Comparison of ENCODE assay signal across 10 cellular contexts in the genomic region with DNA sequence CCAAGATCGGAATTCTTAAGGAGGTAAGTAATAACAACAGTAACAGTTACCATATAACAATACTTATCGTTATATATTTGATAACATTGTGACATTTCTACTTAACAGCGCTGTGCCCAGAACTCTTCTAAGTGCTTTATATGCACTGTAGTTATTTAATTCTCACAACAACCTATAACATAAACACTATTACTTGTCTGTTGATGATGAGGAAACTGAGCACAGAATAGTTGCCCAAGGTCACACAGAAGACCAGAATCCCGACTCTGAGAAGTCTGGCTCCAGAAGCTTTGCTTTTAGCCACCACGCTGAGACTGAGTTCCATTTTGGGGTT. TPM values are rescaled to one million over a fixed set of nuclear protein-coding genes. Genes with fewer than 3 reads are reported as not detected.
DNase-seq lines count a peak whose midpoint lies in the region; ATAC-seq and TF ChIP-seq lines count a peak whose summit lies in the region.
"Had no signal": no experiment of that assay in that cellular context is flagged by ENCODE, and none has a peak within 500 bp of the region (broad histone marks: within the 10 kb centered on the region; RNA-seq: fewer than 3 reads in every experiment).

No MANE protein-coding gene starts in this region.

- H3K9me3 ChIP-seq in BLaER1 treated with 17β-estradiol and CSF1 and Interleukin-3, amounts not matched to agents 10 nM and 100 nM (replicated peaks in 1 of 11), result no peaks in the 10 kb centered on the region
- H3K9me3 ChIP-seq in HAP-1, result no peaks in the 10 kb centered on the region
- no peaks in the 10 kb centered on the region for H3K9me3 ChIP-seq in naive thymus-derived CD4-positive, alpha-beta T cell (ENCODE audit: control insufficient read depth in 2 of 3, low read length in 3 of 3)

- H3K4me2 ChIP-seq in BLaER1 treated with 17β-estradiol and CSF1 and Interleukin-3, amounts not matched to agents 10 nM and 100 nM, result peak overlapping the region in 6 of 11 experiments; percentile 76 to 94 (median 88); a peak in 10 of 22 replicates

- CTCF ChIA-PET in naive thymus-derived CD4-positive, alpha-beta T cell (lab: Charles Lee), result interaction anchor here (0.6 to 6.4 kb wide), 6 partner anchors 11 to 33 kb away, joined by 3 to 56 read pairs (median 7); a partner anchor contains a TSS

- H4K20me1 ChIP-seq in BLaER1 treated with 17β-estradiol and CSF1 and Interleukin-3, amounts not matched to agents 10 nM and 100 nM, result no peaks in the 10 kb centered on the region

- no peak for ATAC-seq in naive thymus-derived CD4-positive, alpha-beta T cell
- no peak for ATAC-seq in omental fat pad (ENCODE audit: low FRiP score)

- H3K27ac ChIP-seq in BLaER1 treated with 17β-estradiol and CSF1 and Interleukin-3, amounts not matched to agents 10 nM and 100 nM, result peak overlapping the region in 1 of 11 experiments; percentile 30; a peak in 1 of 22 replicates
- no peak overlapping the region for H3K27ac ChIP-seq in naive thymus-derived CD4-positive, alpha-beta T cell (ENCODE audit: low read depth, low read length)
- H3K27ac ChIP-seq: cardiac muscle cell had no signal

- intact Hi-C loops in naive thymus-derived CD4-positive, alpha-beta T cell (cut with micrococcal nuclease), result loop anchor here (1.0 to 10.0 kb wide), 13 partner anchors 14 to 724 kb away; a partner anchor contains a TSS

- POLR2A ChIA-PET in naive thymus-derived CD4-positive, alpha-beta T cell (lab: Charles Lee), result interaction anchor here (1.5 to 1.6 kb wide), 2 partner anchors 23 to 177 kb away, joined by 3 to 14 read pairs; a partner anchor contains a TSS

- H3K36me3 ChIP-seq in BLaER1 treated with 17β-estradiol and CSF1 and Interleukin-3, amounts not matched to agents 10 nM and 100 nM, result no peaks in the 10 kb centered on the region
- no peaks in the 10 kb centered on the region for H3K36me3 ChIP-seq in HAP-1 (replicated peaks)
- no peaks in the 10 kb centered on the region for H3K36me3 ChIP-seq in naive thymus-derived CD4-positive, alpha-beta T cell (ENCODE audit: control insufficient read depth in 2 of 3, insufficient read depth in 3 of 3, low read length in 3 of 3)
- H3K36me3 ChIP-seq: cardiac muscle cell had no signal

- H3K27me3 ChIP-seq in BLaER1 treated with 17β-estradiol and CSF1 and Interleukin-3, amounts not matched to agents 10 nM and 100 nM, result no peaks in the 10 kb centered on the region
- H3K27me3 ChIP-seq in HAP-1 (ENCODE audit: low read depth), result no peaks in the 10 kb centered on the region
- H3K27me3 ChIP-seq in naive thymus-derived CD4-positive, alpha-beta T cell (ENCODE audit: control insufficient read depth in 2 of 2, insufficient read depth in 2 of 2, low read length in 2 of 2), result no peaks in the 10 kb centered on the region
- H3K27me3 ChIP-seq: cardiac muscle cell had no signal

- H3K27ac Mint-ChIP-seq in activated naive CD8-positive, alpha-beta T cell treated with anti-CD3 and anti-CD28 coated beads for 36 hours, result peak overlapping the region; percentile 68
- H3K27ac Mint-ChIP-seq in naive thymus-derived CD4-positive, alpha-beta T cell, result peak overlapping the region in 7 of 9 donors; percentile 20 to 83 (median 62)

- H3K9ac ChIP-seq in BLaER1 treated with 17β-estradiol and CSF1 and Interleukin-3, amounts not matched to agents 10 nM and 100 nM, result peak overlapping the region in 2 of 11 experiments; percentile 9 to 33; a peak in 2 of 22 replicates

- peaks cover 61 to 77% (median 69%) of the 10 kb centered on the region in 10 experiments for H3K4me1 ChIP-seq in BLaER1 treated with 17β-estradiol and CSF1 and Interleukin-3, amounts not matched to agents 10 nM and 100 nM
- peaks cover 8% of the 10 kb centered on the region for H3K4me1 ChIP-seq in HAP-1
- peaks cover 24 to 34% of the 10 kb centered on the region in 2 donors for H3K4me1 ChIP-seq in naive thymus-derived CD4-positive, alpha-beta T cell (ENCODE audit: control insufficient read depth in 2 of 2, insufficient read depth in 2 of 2, low read length in 2 of 2)

- no peak overlapping the region for H3K4me3 ChIP-seq in BLaER1 treated with 17β-estradiol and CSF1 and Interleukin-3, amounts not matched to agents 10 nM and 100 nM
- peak overlapping the region; percentile 2; the same call in 1 of the 2 replicates for H3K4me3 ChIP-seq in HAP-1
- H3K4me3 ChIP-seq in naive thymus-derived CD4-positive, alpha-beta T cell (ENCODE audit: low read length), result peak overlapping the region; percentile 39
- H3K4me3 ChIP-seq: cardiac muscle cell had no signal

- no peak for TF ChIP-seq CTCF in omental fat pad (IDR thresholded peaks at IDR 0.05)

- H3K27me3 Mint-ChIP-seq in activated naive CD8-positive, alpha-beta T cell treated with anti-CD3 and anti-CD28 coated beads for 36 hours, result no peaks in the 10 kb centered on the region
- no peaks in the 10 kb centered on the region for H3K27me3 Mint-ChIP-seq in naive thymus-derived CD4-positive, alpha-beta T cell

- H3K36me3 Mint-ChIP-seq in activated naive CD8-positive, alpha-beta T cell treated with anti-CD3 and anti-CD28 coated beads for 36 hours, result no peaks in the 10 kb centered on the region
- no peaks in the 10 kb centered on the region for H3K36me3 Mint-ChIP-seq in naive thymus-derived CD4-positive, alpha-beta T cell

- in situ Hi-C loops in HAP-1 (cut with MboI; ENCODE audit: low sequenced_read_pairs), result no loop called here

- H3K4me3 Mint-ChIP-seq in activated naive CD8-positive, alpha-beta T cell treated with anti-CD3 and anti-CD28 coated beads for 36 hours, result no peak overlapping the region
- H3K4me3 Mint-ChIP-seq in naive thymus-derived CD4-positive, alpha-beta T cell, result peak overlapping the region in 9 of 10 donors; percentile 38 to 73 (median 61)

- DNase-seq in HAP-1 (ENCODE audit: low spot score in 2 of 2) (no peak), omental fat pad (ENCODE audit: low spot score) (no peak), SW 1271 (lab: John Stamatoyannopoulos, UW) (no peak), nucleus accumbens (lab: John Stamatoyannopoulos, UW) (no peak), mesenteric fat pad (ENCODE audit: low spot score) (no peak)
- no peak for DNase-seq in activated naive CD8-positive, alpha-beta T cell treated with anti-CD3 and anti-CD28 coated beads for 36 hours
- DNase-seq in naive thymus-derived CD4-positive, alpha-beta T cell, result no peak

- no peaks in the 10 kb centered on the region for H3K9me3 Mint-ChIP-seq in activated naive CD8-positive, alpha-beta T cell treated with anti-CD3 and anti-CD28 coated beads for 36 hours
- no peaks in the 10 kb centered on the region for H3K9me3 Mint-ChIP-seq in naive thymus-derived CD4-positive, alpha-beta T cell

- H3K4me1 Mint-ChIP-seq in activated naive CD8-positive, alpha-beta T cell treated with anti-CD3 and anti-CD28 coated beads for 36 hours, result peaks cover 30% of the 10 kb centered on the region
- H3K4me1 Mint-ChIP-seq in naive thymus-derived CD4-positive, alpha-beta T cell, result peaks cover 14 to 44% (median 37%) of the 10 kb centered on the region in 7 donors

RNA-seq across cellular contexts. Expression of a gene that starts 2.4 kb away (rescaled TPM):
- total RNA-seq in activated naive CD8-positive, alpha-beta T cell treated with anti-CD3 and anti-CD28 coated beads for 36 hours, result not detected
- total RNA-seq in naive thymus-derived CD4-positive, alpha-beta T cell, result not detected
- under 1 TPM; 0.17 to 0.38 TPM for polyA plus RNA-seq in naive thymus-derived CD4-positive, alpha-beta T cell
- total RNA-seq in omental fat pad (10 to 100 TPM in 1 of 4 donors, 1 to 10 TPM in 2, under 1 TPM in 1; 0.79 to 26.4 (median 5.6) TPM), mesenteric fat pad (0.48 TPM)
- total RNA-seq: T-helper 1 cell treated with Interleukin-12 subunit alpha and Interleukin-12 subunit beta and Interleukin-4 antibody, amounts not matched to agents 30 ng/mL and 1 ng/mL, for 36 hours had no signal

RNA-seq across cellular contexts. Expression of a gene that starts 5.1 kb away (rescaled TPM):
- total RNA-seq in activated naive CD8-positive, alpha-beta T cell treated with anti-CD3 and anti-CD28 coated beads for 36 hours, result 100 to 1,000 TPM; 160 to 166 TPM
- 100 to 1,000 TPM; 101 to 169 (median 136) TPM for total RNA-seq in naive thymus-derived CD4-positive, alpha-beta T cell
- polyA plus RNA-seq in naive thymus-derived CD4-positive, alpha-beta T cell, result 100 to 1,000 TPM; 109 to 179 TPM
- total RNA-seq in omental fat pad, result 100 to 1,000 TPM in 3 of 4 donors, 10 to 100 TPM in 1; 96.8 to 144 (median 131) TPM
- total RNA-seq in mesenteric fat pad, result 159 TPM

RNA-seq across cellular contexts. Expression of a gene that starts 27.0 kb away (rescaled TPM):
- total RNA-seq in activated naive CD8-positive, alpha-beta T cell treated with anti-CD3 and anti-CD28 coated beads for 36 hours, result 10 to 100 TPM in 1 of 2 experiments, 1 to 10 TPM in 1; 9.4 to 11.6 TPM
- total RNA-seq in naive thymus-derived CD4-positive, alpha-beta T cell, result 10 to 100 TPM; 24.6 to 53.4 (median 29.9) TPM
- 10 to 100 TPM; 12.8 to 33.1 TPM for polyA plus RNA-seq in naive thymus-derived CD4-positive, alpha-beta T cell
- total RNA-seq in omental fat pad (10 to 100 TPM; 15.5 to 35.4 (median 33.2) TPM), mesenteric fat pad (18.6 TPM)

RNA-seq across cellular contexts. Expression of a gene that starts 28.6 kb away (rescaled TPM):
- 10 to 100 TPM; 13.0 to 14.4 TPM for total RNA-seq in activated naive CD8-positive, alpha-beta T cell treated with anti-CD3 and anti-CD28 coated beads for 36 hours
- 10 to 100 TPM; 13.3 to 41.8 (median 17.2) TPM for total RNA-seq in naive thymus-derived CD4-positive, alpha-beta T cell
- 10 to 100 TPM; 54.6 to 68.8 TPM for polyA plus RNA-seq in naive thymus-derived CD4-positive, alpha-beta T cell
- total RNA-seq in omental fat pad (10 to 100 TPM in 3 of 4 donors, 1 to 10 TPM in 1; 6.2 to 20.6 (median 16.2) TPM), mesenteric fat pad (14.4 TPM)

RNA-seq across cellular contexts. Expression of a gene that starts 53.5 kb away (rescaled TPM):
- 10 to 100 TPM; 40.4 to 51.1 TPM for total RNA-seq in activated naive CD8-positive, alpha-beta T cell treated with anti-CD3 and anti-CD28 coated beads for 36 hours
- 10 to 100 TPM; 57.3 to 94.9 (median 61.7) TPM for total RNA-seq in naive thymus-derived CD4-positive, alpha-beta T cell
- 10 to 100 TPM; 13.4 to 16.7 TPM for polyA plus RNA-seq in naive thymus-derived CD4-positive, alpha-beta T cell
- total RNA-seq in omental fat pad, result 10 to 100 TPM; 23.7 to 32.9 (median 27.8) TPM
- total RNA-seq in mesenteric fat pad, result 32.3 TPM

Comparison
In these comparisons a context has a peak if more than half of its experiments do, and no peak if none do; other contexts are left out.
1. H3K4me3 ChIP-seq: peak in HAP-1 (single experiment) and naive thymus-derived CD4-positive, alpha-beta T cell (single experiment); none in BLaER1 treated with 17β-estradiol and CSF1 and Interleukin-3, amounts not matched to agents 10 nM and 100 nM (0 of 10).